Comparison of ENCODE assay signal across 12 cellular contexts in the genomic region with DNA sequence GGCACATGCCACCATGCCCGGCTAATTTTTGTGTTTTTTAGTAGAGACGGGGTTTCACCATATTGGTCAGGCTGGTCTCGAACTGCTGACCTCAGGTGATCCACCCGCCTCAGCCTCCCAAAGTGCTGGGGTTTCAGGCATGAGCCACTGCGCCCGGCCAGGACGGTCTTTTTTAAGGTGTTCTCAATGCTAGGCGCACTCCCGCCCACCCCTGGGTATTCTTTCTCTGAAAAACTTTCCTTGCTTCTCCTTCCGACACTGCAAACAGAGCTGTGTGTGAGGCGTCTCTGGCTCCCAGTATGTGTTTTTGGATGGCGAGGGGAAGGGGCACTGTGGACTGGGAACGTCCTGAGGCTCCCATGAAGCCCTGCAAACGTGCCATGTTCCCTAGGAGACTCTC. TPM values are rescaled to one million over a fixed set of nuclear protein-coding genes. Genes with fewer than 3 reads are reported as not detected.
A peak's percentile ranks its signal among the peaks of the same experiment; 100 is the strongest.
DNase-seq lines count a peak whose midpoint lies in the region; ATAC-seq and TF ChIP-seq lines count a peak whose summit lies in the region.
"Not testable (repeated sequence)": the region's sequence is repeated elsewhere in the genome, so short reads cannot be mapped to it uniquely, and the experiment has no call there.
"Had no signal": no experiment of that assay in that cellular context is flagged by ENCODE, and none has a peak within 500 bp of the region (broad histone marks: within the 10 kb centered on the region; RNA-seq: fewer than 3 reads in every experiment).

No MANE protein-coding gene starts in this region.

- H3K27me3 Mint-ChIP-seq in T-helper 17 cell: peaks cover 32% of the 10 kb centered on the region
- peaks cover 16% of the 10 kb centered on the region for H3K27me3 Mint-ChIP-seq in endothelial cell (ENCODE audit: unreplicated experiment)
- H3K27me3 Mint-ChIP-seq in nephron (ENCODE audit: low read depth): peaks cover 44% of the 10 kb centered on the region
- peaks cover 45% of the 10 kb centered on the region for H3K27me3 Mint-ChIP-seq in neural crest cell (ENCODE audit: low read depth)
- peaks cover 29 to 37% of the 10 kb centered on the region in 2 donors for H3K27me3 Mint-ChIP-seq in stimulated activated naive B cell treated with anti-CD40 and anti-IgM and Interleukin-4, amounts not matched to agents 10 μg/mL and 1 μg/mL and 100 μg/mL, for 72 hours

- H3K27ac Mint-ChIP-seq in T-helper 17 cell: peak overlapping the region; percentile 19
- H3K27ac Mint-ChIP-seq in endothelial cell (ENCODE audit: unreplicated experiment); nephron; neural crest cell (ENCODE audit: unreplicated experiment): not testable (repeated sequence)
- peak overlapping the region; percentile 72 for H3K27ac Mint-ChIP-seq in stimulated activated naive B cell treated with anti-CD40 and anti-IgM and Interleukin-4, amounts not matched to agents 10 μg/mL and 1 μg/mL and 100 μg/mL, for 72 hours

- H3K4me1 Mint-ChIP-seq in T-helper 17 cell (peaks cover 19% of the 10 kb centered on the region), endothelial cell (ENCODE audit: unreplicated experiment) (peaks cover 25% of the 10 kb centered on the region), nephron (peaks cover 12% of the 10 kb centered on the region)
- H3K4me1 Mint-ChIP-seq in neural crest cell: not testable (repeated sequence)
- peaks cover 24 to 32% of the 10 kb centered on the region in 2 donors for H3K4me1 Mint-ChIP-seq in stimulated activated naive B cell treated with anti-CD40 and anti-IgM and Interleukin-4, amounts not matched to agents 10 μg/mL and 1 μg/mL and 100 μg/mL, for 72 hours

- H3K9me3 ChIP-seq in T-helper 17 cell (ENCODE audit: control insufficient read depth, low read length, poor library complexity, severe bottlenecking): not testable (repeated sequence)

- TF ChIP-seq CTCF in endothelial cell (IDR thresholded peaks at IDR 0.05; ENCODE audit: unreplicated experiment); nephron (IDR thresholded peaks at IDR 0.05; ENCODE audit: unreplicated experiment in 3 of 3); neural crest cell (conservative IDR thresholded peaks at IDR 0.05): not testable (repeated sequence)

- not testable (repeated sequence) for H3K36me3 Mint-ChIP-seq in T-helper 17 cell (ENCODE audit: low read depth); nephron (ENCODE audit: low read depth); neural crest cell (ENCODE audit: low read depth)
- peaks cover 28% of the 10 kb centered on the region for H3K36me3 Mint-ChIP-seq in endothelial cell (ENCODE audit: low read depth, unreplicated experiment)
- peaks cover 33 to 37% of the 10 kb centered on the region in 2 donors for H3K36me3 Mint-ChIP-seq in stimulated activated naive B cell treated with anti-CD40 and anti-IgM and Interleukin-4, amounts not matched to agents 10 μg/mL and 1 μg/mL and 100 μg/mL, for 72 hours

- intact Hi-C loops in Right ventricle myocardium inferior (cut with DNase I): not testable (repeated sequence)

- not testable (repeated sequence) for H3K4me3 Mint-ChIP-seq in T-helper 17 cell; stimulated activated naive B cell treated with anti-CD40 and anti-IgM and Interleukin-4, amounts not matched to agents 10 μg/mL and 1 μg/mL and 100 μg/mL, for 72 hours
- H3K4me3 Mint-ChIP-seq in endothelial cell (ENCODE audit: unreplicated experiment) (peak overlapping the region; percentile 23), nephron (peak overlapping the region in 2 of 3 experiments; percentile 15 to 47), neural crest cell (peak overlapping the region; percentile 61)

- ATAC-seq in T-helper 17 cell; Right ventricle myocardium inferior; stimulated activated naive B cell treated with anti-CD40 and anti-IgM and Interleukin-4, amounts not matched to agents 10 μg/mL and 1 μg/mL and 100 μg/mL, for 72 hours (replicated peaks): not testable (repeated sequence)

- not testable (repeated sequence) for H3K9me3 Mint-ChIP-seq in endothelial cell (ENCODE audit: unreplicated experiment); nephron; neural crest cell; stimulated activated naive B cell treated with anti-CD40 and anti-IgM and Interleukin-4, amounts not matched to agents 10 μg/mL and 1 μg/mL and 100 μg/mL, for 72 hours

- not testable (repeated sequence) for DNase-seq in T-helper 17 cell; endothelial cell (ENCODE audit: low spot score); neural crest cell (ENCODE audit: low read depth, low spot score); stimulated activated naive B cell treated with anti-CD40 and anti-IgM and Interleukin-4, amounts not matched to agents 10 μg/mL and 1 μg/mL and 100 μg/mL, for 72 hours
- peak; percentile 59 for DNase-seq in Right ventricle myocardium inferior (ENCODE audit: missing footprints)

RNA-seq across cellular contexts. Expression of gene RASL10A, which starts 2.3 kb away (rescaled TPM):
- total RNA-seq in T-helper 17 cell (under 1 TPM in 1 of 2 donors, not detected in 1; 0.92 TPM), endothelial cell (ENCODE audit: unreplicated experiment) (30.1 TPM), Right ventricle myocardium inferior (1.1 TPM), neural crest cell (0.27 and 0.63 TPM in 2 replicates)
- total RNA-seq: A172; A673; CD4-positive, CD25-positive, alpha-beta regulatory T cell; CD8-positive, alpha-beta memory T cell had no signal

RNA-seq across cellular contexts. Expression of gene GAS2L1, which starts 11.4 kb away (rescaled TPM):
- 10 to 100 TPM in 1 of 2 donors, 1 to 10 TPM in 1; 2.5 to 32.6 TPM for total RNA-seq in T-helper 17 cell
- total RNA-seq in endothelial cell (ENCODE audit: unreplicated experiment): 33.6 TPM
- 24.3 TPM for total RNA-seq in Right ventricle myocardium inferior
- total RNA-seq in neural crest cell: 7.8 and 8.9 TPM in 2 replicates
- total RNA-seq: B cell; CD8-positive, alpha-beta T cell had no signal

RNA-seq across cellular contexts. Expression of gene EWSR1, which starts 49.8 kb away (rescaled TPM):
- 100 to 1,000 TPM; 323 to 335 TPM for total RNA-seq in T-helper 17 cell
- 307 TPM for total RNA-seq in endothelial cell (ENCODE audit: unreplicated experiment)
- 112 TPM for total RNA-seq in Right ventricle myocardium inferior
- 483 and 497 TPM in 2 replicates for total RNA-seq in neural crest cell

RNA-seq across cellular contexts. Expression of gene RHBDD3, which starts 50.0 kb away (rescaled TPM):
- total RNA-seq in T-helper 17 cell (10 to 100 TPM; 11.3 to 15.9 TPM), endothelial cell (ENCODE audit: unreplicated experiment) (56.5 TPM), Right ventricle myocardium inferior (11.6 TPM), neural crest cell (64.9 and 65.6 TPM in 2 replicates)

Comparison
In these comparisons a context has a peak if more than half of its experiments do, and no peak if none do; other contexts are left out.
1. RNA of gene RASL10A, which starts 2.3 kb away (total RNA-seq): 30.1 TPM in endothelial cell (single experiment); 1.1 TPM in Right ventricle myocardium inferior (single experiment), 0.92 TPM in T-helper 17 cell and 0.27 to 0.63 TPM in neural crest cell; every median in the first group is over 10 times any median in the second.